29 cellular contexts compared by ENCODE assay signal in the genomic region with DNA sequence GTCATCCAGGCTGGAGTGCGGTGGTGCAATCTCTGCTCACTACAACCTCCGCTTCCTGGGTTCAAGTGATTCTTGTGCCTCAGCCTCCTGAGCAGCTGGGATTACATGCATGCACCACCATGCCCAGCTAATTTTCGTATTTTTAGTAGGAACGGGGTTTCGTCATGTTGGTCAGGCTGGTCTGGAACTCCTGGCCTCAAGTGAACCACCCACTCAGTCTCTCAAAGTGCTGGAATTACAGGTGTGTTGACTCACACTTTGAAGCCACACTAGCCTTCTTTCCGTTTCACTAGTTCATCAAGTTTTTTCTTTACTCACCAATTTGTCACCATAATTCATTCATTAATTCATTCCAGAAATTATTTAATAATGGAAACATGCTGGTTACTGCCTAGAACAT.
"Had no signal": no experiment of that assay in that cellular context is flagged by ENCODE, and none has a peak within 500 bp of the region (broad histone marks: within the 10 kb centered on the region; RNA-seq: fewer than 3 reads in every experiment).

No MANE protein-coding gene starts in this region.

- H3K9me3 ChIP-seq: ovary, psoas muscle, right lobe of liver, sigmoid colon, stomach, thoracic aorta, thyroid gland, tibial nerve, upper lobe of right lung, uterus had no signal

- H3K27me3 Mint-ChIP-seq: progenitor cell of endocrine pancreas; stimulated activated naive B cell treated with anti-CD40 and anti-IgM and Interleukin-4, amounts not matched to agents 10 μg/mL and 1 μg/mL and 100 μg/mL, for 72 hours; stimulated activated naive CD8-positive, alpha-beta T cell treated with anti-CD3 and anti-CD28 coated beads, Interleukin-15, Interleukin-2, amounts not matched to agents 100 ng/mL and 50 ng/mL, for 24 hours; type B pancreatic cell had no signal

- H3K36me3 ChIP-seq: ovary, right lobe of liver, sigmoid colon, stomach, thoracic aorta, thyroid gland, tibial nerve, upper lobe of right lung, uterus had no signal

- H3K27me3 ChIP-seq: ovary, right lobe of liver, sigmoid colon, stomach, thyroid gland, tibial nerve, upper lobe of right lung, uterus had no signal

- H3K27ac Mint-ChIP-seq: naive thymus-derived CD4-positive, alpha-beta T cell; natural killer cell; nephron; progenitor cell of endocrine pancreas; stimulated activated effector memory CD8-positive, alpha-beta T cell treated with anti-CD3 and anti-CD28 coated beads, Interleukin-12 subunit alpha, Interleukin-12 subunit beta, amount 100 ng/mL, for 72 hours; stimulated activated naive B cell treated with anti-CD40 and anti-IgM and Interleukin-4, amounts not matched to agents 10 μg/mL and 1 μg/mL and 100 μg/mL, for 72 hours; stimulated activated naive CD8-positive, alpha-beta T cell treated with anti-CD3 and anti-CD28 coated beads, Interleukin-15, Interleukin-2, amounts not matched to agents 100 ng/mL and 50 ng/mL, for 24 hours; type B pancreatic cell had no signal

- ATAC-seq: naive thymus-derived CD4-positive, alpha-beta T cell; natural killer cell; psoas muscle; right cardiac atrium; right lobe of liver; stimulated activated effector memory CD8-positive, alpha-beta T cell treated with anti-CD3 and anti-CD28 coated beads, Interleukin-12 subunit alpha, Interleukin-12 subunit beta, amount 100 ng/mL, for 72 hours; stimulated activated naive B cell treated with anti-CD40 and anti-IgM and Interleukin-4, amounts not matched to agents 10 μg/mL and 1 μg/mL and 100 μg/mL, for 72 hours; upper lobe of right lung had no signal

- H3K79me2 ChIP-seq: parathyroid adenoma had no signal

- H3K9me3 Mint-ChIP-seq: nephron, type B pancreatic cell had no signal

- H3K4me1 Mint-ChIP-seq: naive thymus-derived CD4-positive, alpha-beta T cell; natural killer cell; stimulated activated effector memory CD8-positive, alpha-beta T cell treated with anti-CD3 and anti-CD28 coated beads, Interleukin-12 subunit alpha, Interleukin-12 subunit beta, amount 100 ng/mL, for 72 hours; stimulated activated naive B cell treated with anti-CD40 and anti-IgM and Interleukin-4, amounts not matched to agents 10 μg/mL and 1 μg/mL and 100 μg/mL, for 72 hours had no signal

- H3K27ac ChIP-seq: ovary, parathyroid adenoma, psoas muscle, right lobe of liver, sigmoid colon, stomach, thoracic aorta, thyroid gland, tibial nerve, upper lobe of right lung, uterus had no signal

- H3K36me3 Mint-ChIP-seq: naive thymus-derived CD4-positive, alpha-beta T cell; natural killer cell; stimulated activated effector memory CD8-positive, alpha-beta T cell treated with anti-CD3 and anti-CD28 coated beads, Interleukin-12 subunit alpha, Interleukin-12 subunit beta, amount 100 ng/mL, for 72 hours; stimulated activated naive B cell treated with anti-CD40 and anti-IgM and Interleukin-4, amounts not matched to agents 10 μg/mL and 1 μg/mL and 100 μg/mL, for 72 hours had no signal

- H3K4me1 ChIP-seq: parathyroid adenoma, psoas muscle, right lobe of liver, thyroid gland, tibial nerve, upper lobe of right lung, uterus had no signal

- H3K4me3 ChIP-seq: ovary, psoas muscle, right lobe of liver, sigmoid colon, stomach, thoracic aorta, thyroid gland, tibial nerve, upper lobe of right lung, uterus had no signal

- H3K9ac ChIP-seq: parathyroid adenoma had no signal

- H3K4me3 Mint-ChIP-seq: naive thymus-derived CD4-positive, alpha-beta T cell; natural killer cell; nephron; neural crest cell; stimulated activated effector memory CD8-positive, alpha-beta T cell treated with anti-CD3 and anti-CD28 coated beads, Interleukin-12 subunit alpha, Interleukin-12 subunit beta, amount 100 ng/mL, for 72 hours; stimulated activated naive B cell treated with anti-CD40 and anti-IgM and Interleukin-4, amounts not matched to agents 10 μg/mL and 1 μg/mL and 100 μg/mL, for 72 hours; stimulated activated naive CD8-positive, alpha-beta T cell treated with anti-CD3 and anti-CD28 coated beads, Interleukin-15, Interleukin-2, amounts not matched to agents 100 ng/mL and 50 ng/mL, for 24 hours; type B pancreatic cell had no signal

- H2AFZ ChIP-seq: parathyroid adenoma had no signal

- DNase-seq: naive thymus-derived CD4-positive, alpha-beta T cell; natural killer cell; occipital lobe; ovary; posterior cingulate gyrus; psoas muscle; right cardiac atrium; right lobe of liver; sigmoid colon; small intestine; stimulated activated CD4-positive, alpha-beta T cell treated with anti-CD3 and anti-CD28 coated beads, Interleukin-15, amount 100 ng/mL, for 24 hours; stimulated activated CD4-positive, alpha-beta T cell treated with anti-CD3 and anti-CD28 coated beads, Interleukin-2, amount 100 ng/mL, for 24 hours; stimulated activated CD4-positive, alpha-beta T cell treated with anti-CD3 and anti-CD28 coated beads, Interleukin-2, amount 100 ng/mL, for 48 hours; stimulated activated CD4-positive, alpha-beta T cell treated with anti-CD3 and anti-CD28 coated beads, Interleukin-4, amount 100 ng/mL, for 24 hours; stimulated activated naive B cell treated with anti-CD40 and anti-IgM and Interleukin-4, amounts not matched to agents 10 μg/mL and 1 μg/mL and 100 μg/mL, for 72 hours; stimulated activated naive CD4-positive, alpha-beta T cell treated with Interleukin-2 at 50 U/mL for 16 hours; stomach; thyroid gland; upper lobe of right lung; uterus had no signal
